Comparison of ENCODE assay signal across 26 cellular contexts in the genomic region with DNA sequence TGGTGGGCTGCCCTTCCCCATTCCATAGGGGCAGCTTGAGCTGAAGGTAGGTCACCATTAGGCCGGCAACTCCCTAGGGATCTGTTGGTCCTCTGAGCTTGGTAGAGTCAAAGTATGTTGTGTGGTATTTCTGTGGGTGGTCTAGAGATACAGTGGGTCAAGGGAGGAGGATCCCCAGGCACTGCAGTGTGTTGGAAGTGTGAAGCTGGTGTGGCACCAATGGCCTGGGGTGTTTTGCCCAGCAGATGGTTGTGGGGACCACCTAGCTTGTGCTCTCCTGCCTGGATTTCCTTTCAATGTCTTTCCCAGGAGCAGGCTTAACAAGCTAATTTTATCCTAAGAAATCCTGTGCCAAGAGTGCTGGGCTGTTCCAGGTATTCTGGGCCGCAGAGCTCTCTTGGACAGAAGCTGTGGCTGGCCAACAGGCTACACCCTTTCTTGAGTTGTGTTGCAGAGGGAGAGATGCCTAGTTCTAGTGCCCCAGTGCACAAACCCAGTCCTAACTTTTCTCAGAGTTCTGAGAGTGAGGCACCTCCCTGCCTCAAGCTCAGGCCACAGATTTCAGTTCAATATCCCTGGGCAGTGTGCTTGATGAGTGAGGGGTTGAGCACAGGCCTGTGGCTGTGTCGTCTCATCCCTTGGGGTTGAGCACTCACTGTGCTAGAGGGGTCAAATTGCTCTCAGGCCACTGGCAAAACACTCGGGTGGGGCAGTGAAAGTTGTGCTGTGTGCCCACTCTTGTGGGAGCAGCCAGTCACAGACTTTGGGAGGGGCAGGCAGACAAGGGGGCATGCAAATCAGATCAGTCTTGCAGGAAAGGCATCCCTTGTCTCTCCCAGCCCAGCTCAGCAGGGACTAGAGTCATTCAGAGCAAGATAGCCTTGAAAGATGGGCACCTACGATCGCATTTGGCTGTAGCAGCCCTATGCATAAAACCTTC.
DNase-seq lines count a peak whose midpoint lies in the region; ATAC-seq and TF ChIP-seq lines count a peak whose summit lies in the region.
"Had no signal": no experiment of that assay in that cellular context is flagged by ENCODE, and none has a peak within 500 bp of the region (broad histone marks: within the 10 kb centered on the region; RNA-seq: fewer than 3 reads in every experiment).

No MANE protein-coding gene starts in this region.

- no peak for DNase-seq in left ventricle myocardium superior
- no peak for DNase-seq in cardiac septum (ENCODE audit: low spot score)
- peak; percentile 2 for DNase-seq in UCSD-AML1 (lab: John Stamatoyannopoulos, UW; ENCODE audit: unreplicated experiment)
- DNase-seq in endodermal cell, result peak; percentile 42
- DNase-seq in stimulated activated effector memory CD8-positive, alpha-beta T cell treated with anti-CD3 and anti-CD28 coated beads, Interleukin-12 subunit alpha, Interleukin-12 subunit beta, amount 100 ng/mL, for 72 hours (ENCODE audit: low spot score in 2 of 2), result no peak
- DNase-seq in activated effector memory CD4-positive, alpha-beta T cell treated with anti-CD3 and anti-CD28 coated beads, Interleukin-2, amount 50 U/mL, for 16 hours, result no peak
- no peak for DNase-seq in NCI-H748 treated with DMSO at 0.1 percent for 48 hours (lab: John Stamatoyannopoulos, UW)
- DNase-seq: AML-193; CD4-positive, alpha-beta T cell; HCEC 1CT; Kasumi-1; NCI-H1092 treated with DMSO at 0.1 percent for 48 hours; NCI-H1436; NCI-H187; NCI-H2081 treated with DMSO at 0.1 percent for 48 hours; NCI-H2171; NCI-H345; NCI-H524; PC-9; RPMI8226; SHP77 treated with DMSO at 0.1 percent for 48 hours had no signal

- H3K36me3 Mint-ChIP-seq in endodermal cell (ENCODE audit: low read depth), result no peaks in the 10 kb centered on the region
- H3K36me3 Mint-ChIP-seq in stimulated activated effector memory CD8-positive, alpha-beta T cell treated with anti-CD3 and anti-CD28 coated beads, Interleukin-12 subunit alpha, Interleukin-12 subunit beta, amount 100 ng/mL, for 72 hours, result no peaks in the 10 kb centered on the region

- no peak overlapping the region for H3K27ac ChIP-seq in endodermal cell (ENCODE audit: low read depth, low read length)
- H3K27ac ChIP-seq: BLaER1 treated with 17β-estradiol and CSF1 and Interleukin-3, amounts not matched to agents 10 nM and 100 nM; PC-9; SK-N-MC had no signal

- no peak overlapping the region for H3K4me3 Mint-ChIP-seq in endodermal cell
- no peak overlapping the region for H3K4me3 Mint-ChIP-seq in stimulated activated effector memory CD8-positive, alpha-beta T cell treated with anti-CD3 and anti-CD28 coated beads, Interleukin-12 subunit alpha, Interleukin-12 subunit beta, amount 100 ng/mL, for 72 hours
- H3K4me3 Mint-ChIP-seq: CD4-positive, alpha-beta T cell; GM23338 had no signal

- TF ChIP-seq CTCF in endodermal cell (conservative IDR thresholded peaks at IDR 0.05), result no peak

- no peaks in the 10 kb centered on the region for H3K9me3 Mint-ChIP-seq in endodermal cell
- peaks cover 9% of the 10 kb centered on the region for H3K9me3 Mint-ChIP-seq in stimulated activated effector memory CD8-positive, alpha-beta T cell treated with anti-CD3 and anti-CD28 coated beads, Interleukin-12 subunit alpha, Interleukin-12 subunit beta, amount 100 ng/mL, for 72 hours
- H3K9me3 Mint-ChIP-seq: GM23338 had no signal

- WGBS in endodermal cell (ENCODE audit: insufficient coverage in 1 of 2, insufficient read length in 1 of 2), 2 experiments, result 94 to 100% methylated on average over 1 to 6 of the region's 6 CpGs

- no peak overlapping the region for H3K4me3 ChIP-seq in endodermal cell (ENCODE audit: low read length)
- H3K4me3 ChIP-seq: BLaER1 treated with 17β-estradiol and CSF1 and Interleukin-3, amounts not matched to agents 10 nM and 100 nM; GM23338; PC-9; SK-N-MC had no signal

- peaks cover 7% of the 10 kb centered on the region for H3K4me1 Mint-ChIP-seq in endodermal cell
- H3K4me1 Mint-ChIP-seq in stimulated activated effector memory CD8-positive, alpha-beta T cell treated with anti-CD3 and anti-CD28 coated beads, Interleukin-12 subunit alpha, Interleukin-12 subunit beta, amount 100 ng/mL, for 72 hours, result no peaks in the 10 kb centered on the region

- no peak overlapping the region for H3K27ac Mint-ChIP-seq in endodermal cell
- no peak overlapping the region for H3K27ac Mint-ChIP-seq in stimulated activated effector memory CD8-positive, alpha-beta T cell treated with anti-CD3 and anti-CD28 coated beads, Interleukin-12 subunit alpha, Interleukin-12 subunit beta, amount 100 ng/mL, for 72 hours
- H3K27ac Mint-ChIP-seq: CD4-positive, alpha-beta T cell; GM23338 had no signal

- no peaks in the 10 kb centered on the region for H3K9me3 ChIP-seq in endodermal cell (ENCODE audit: control insufficient read depth, low read length)
- H3K9me3 ChIP-seq: BLaER1 treated with 17β-estradiol and CSF1 and Interleukin-3, amounts not matched to agents 10 nM and 100 nM had no signal

- ATAC-seq in left ventricle myocardium superior, result peak; percentile 83
- ATAC-seq in stimulated activated effector memory CD8-positive, alpha-beta T cell treated with anti-CD3 and anti-CD28 coated beads, Interleukin-12 subunit alpha, Interleukin-12 subunit beta, amount 100 ng/mL, for 72 hours, result peak; percentile 36
- no peak for ATAC-seq in HG02840 (IDR thresholded peaks at IDR 0.05; ENCODE audit: low FRiP score, unreplicated experiment)
- ATAC-seq: GM23338, HepG2 had no signal

- intact Hi-C loops in left ventricle myocardium superior (cut with micrococcal nuclease) (no loop called here), cardiac septum (cut with DNase I) (no loop called here)

- H3K9ac ChIP-seq in endodermal cell (ENCODE audit: extremely low read depth, low read length, poor library complexity, severe bottlenecking), result no peak overlapping the region
- H3K9ac ChIP-seq: BLaER1 treated with 17β-estradiol and CSF1 and Interleukin-3, amounts not matched to agents 10 nM and 100 nM had no signal

- no peaks in the 10 kb centered on the region for H3K27me3 ChIP-seq in endodermal cell (ENCODE audit: control insufficient read depth, insufficient read depth, low read length, poor library complexity, severe bottlenecking)
- H3K27me3 ChIP-seq: BLaER1 treated with 17β-estradiol and CSF1 and Interleukin-3, amounts not matched to agents 10 nM and 100 nM had no signal

- peaks cover 10% of the 10 kb centered on the region for H3K4me1 ChIP-seq in endodermal cell (ENCODE audit: control insufficient read depth, insufficient read depth, low read length)
- H3K4me1 ChIP-seq: BLaER1 treated with 17β-estradiol and CSF1 and Interleukin-3, amounts not matched to agents 10 nM and 100 nM had no signal

- H3K27me3 Mint-ChIP-seq in endodermal cell (ENCODE audit: insufficient read depth), result no peaks in the 10 kb centered on the region
- H3K27me3 Mint-ChIP-seq: CD4-positive, alpha-beta T cell had no signal

- H3K36me3 ChIP-seq in endodermal cell (ENCODE audit: control insufficient read depth, insufficient read depth, low read length), result no peaks in the 10 kb centered on the region
- H3K36me3 ChIP-seq: BLaER1 treated with 17β-estradiol and CSF1 and Interleukin-3, amounts not matched to agents 10 nM and 100 nM had no signal

Comparison
In these comparisons a context has a peak if more than half of its experiments do, and no peak if none do; other contexts are left out.
1. DNase-seq: peak in UCSD-AML1 (single experiment) and endodermal cell (single experiment); none in left ventricle myocardium superior (single experiment), cardiac septum (single experiment), stimulated activated effector memory CD8-positive, alpha-beta T cell treated with anti-CD3 and anti-CD28 coated beads, Interleukin-12 subunit alpha, Interleukin-12 subunit beta, amount 100 ng/mL, for 72 hours (0 of 2), activated effector memory CD4-positive, alpha-beta T cell treated with anti-CD3 and anti-CD28 coated beads, Interleukin-2, amount 50 U/mL, for 16 hours (single experiment) and NCI-H748 treated with DMSO at 0.1 percent for 48 hours (single experiment).